In the genomic region with DNA sequence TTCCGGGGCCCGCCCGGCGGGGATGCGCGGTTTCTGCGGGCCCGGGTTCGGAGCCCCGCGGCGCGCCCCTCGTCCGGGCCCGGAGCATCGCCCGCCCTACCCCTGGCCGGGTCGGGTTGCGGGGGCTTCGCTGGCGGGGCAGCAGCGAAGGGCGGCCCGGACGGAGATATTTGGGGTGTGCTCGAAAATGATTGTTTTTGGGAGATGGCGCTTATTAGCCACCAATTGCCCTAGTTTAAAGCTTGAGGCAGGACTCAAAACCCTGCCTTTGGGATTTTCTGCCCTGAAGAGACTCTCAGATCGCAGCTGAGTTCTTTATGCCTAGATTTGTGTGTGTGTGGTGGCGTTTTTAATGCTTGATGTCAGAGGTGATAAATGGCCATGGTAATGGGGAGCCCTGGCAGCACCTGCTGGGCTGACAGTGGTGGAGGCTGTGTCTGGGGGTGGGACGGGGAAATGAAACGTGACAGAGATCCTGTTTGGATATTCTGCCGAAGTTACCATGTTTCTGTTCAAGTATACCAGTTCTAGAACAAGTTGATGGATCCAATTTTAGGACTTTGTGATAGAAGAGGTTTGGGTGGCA, we compare ENCODE assay signal across 8 cellular contexts. TPM values are rescaled to one million over a fixed set of nuclear protein-coding genes. Genes with fewer than 3 reads are reported as not detected.
DNase-seq lines count a peak whose midpoint lies in the region; TF ChIP-seq lines count a peak whose summit lies in the region.

No MANE protein-coding gene starts in this region.

- H3F3A ChIP-seq in smooth muscle cell (ENCODE audit: low read depth), result peaks cover 14% of the 10 kb centered on the region

- DNase-seq in activated naive CD4-positive, alpha-beta T cell treated with Interleukin-2 at 50 U/mL for 16 hours, result peak; percentile 28
- no peak for DNase-seq in activated naive CD4-positive, alpha-beta T cell (lab: John Stamatoyannopoulos, UW)
- peak; percentile 36 for DNase-seq in LHCN-M2 (ENCODE audit: low read depth)
- DNase-seq in activated naive CD4-positive, alpha-beta T cell treated with anti-CD3 and anti-CD28 coated beads, Interleukin-2, amount 10 ng/mL, durations not matched to agents 7 days and 5 days, result peak; percentile 54
- DNase-seq in iPS DF 6.9 (ENCODE audit: low read depth, low spot score), result no peak
- no peak for DNase-seq in smooth muscle cell (lab: John Stamatoyannopoulos, UW; ENCODE audit: unreplicated experiment)
- DNase-seq in MV-4-11 (lab: John Stamatoyannopoulos, UW), result no peak
- DNase-seq in ecto neural progenitor cell (ENCODE audit: low spot score), result no peak

- H3K4me1 Mint-ChIP-seq in activated naive CD4-positive, alpha-beta T cell treated with anti-CD3 and anti-CD28 coated beads, Interleukin-2, amount 10 ng/mL, durations not matched to agents 7 days and 5 days, result peaks cover 30% of the 10 kb centered on the region

- H3K27ac ChIP-seq in iPS DF 6.9 (ENCODE audit: low read length), result no peak overlapping the region
- H3K27ac ChIP-seq in smooth muscle cell (ENCODE audit: low read depth), result no peak overlapping the region

- TF ChIP-seq CTCF in smooth muscle cell (IDR thresholded peaks at IDR 0.05; ENCODE audit: borderline replicate concordance, insufficient read depth, poor library complexity, severe bottlenecking), result no peak

- peaks cover 28% of the 10 kb centered on the region for H3K79me2 ChIP-seq in smooth muscle cell (ENCODE audit: low read depth)

- H3K36me3 Mint-ChIP-seq in activated naive CD4-positive, alpha-beta T cell treated with anti-CD3 and anti-CD28 coated beads, Interleukin-2, amount 10 ng/mL, durations not matched to agents 7 days and 5 days, result peaks cover 3% of the 10 kb centered on the region

- H3K27ac Mint-ChIP-seq in activated naive CD4-positive, alpha-beta T cell treated with anti-CD3 and anti-CD28 coated beads, Interleukin-2, amount 10 ng/mL, durations not matched to agents 7 days and 5 days, result peak overlapping the region; percentile 73

- peaks cover 40% of the 10 kb centered on the region for H4K20me1 ChIP-seq in smooth muscle cell (ENCODE audit: low read depth)

- H3K9me3 ChIP-seq in iPS DF 6.9 (ENCODE audit: control insufficient read depth, insufficient read depth, low read length) (no peaks in the 10 kb centered on the region), smooth muscle cell (replicated peaks; ENCODE audit: low read depth) (no peaks in the 10 kb centered on the region)

- H3K36me3 ChIP-seq in iPS DF 6.9 (ENCODE audit: control insufficient read depth, insufficient read depth, low read length), result no peaks in the 10 kb centered on the region
- no peaks in the 10 kb centered on the region for H3K36me3 ChIP-seq in smooth muscle cell (ENCODE audit: low read depth)

- H3K4me3 ChIP-seq in iPS DF 6.9 (ENCODE audit: low read length) (peak overlapping the region; percentile 89), smooth muscle cell (peak overlapping the region; percentile 87)

- H3K4me2 ChIP-seq in smooth muscle cell, result peak overlapping the region; percentile 100

- WGBS in iPS DF 6.9 (ENCODE audit: insufficient coverage, insufficient read length), result no CpG with 5 or more reads among the region's 34 CpGs
- WGBS in smooth muscle cell (ENCODE audit: low lambda C conversion rate), result 3% methylated on average over 29 of the region's 34 CpGs

- CTCF ChIA-PET in activated naive CD4-positive, alpha-beta T cell treated with anti-CD3 and anti-CD28 coated beads, Interleukin-2, amount 10 ng/mL, durations not matched to agents 7 days and 5 days (lab: Charles Lee), result interaction anchor here (0.6 to 5.5 kb wide), 10 partner anchors 7 to 255 kb away, joined by 3 to 36 read pairs (median 6); a partner anchor contains a TSS

- peaks cover 14% of the 10 kb centered on the region for H3K4me1 ChIP-seq in iPS DF 6.9 (ENCODE audit: control insufficient read depth, insufficient read depth, low read length)
- peaks cover 46% of the 10 kb centered on the region for H3K4me1 ChIP-seq in smooth muscle cell (ENCODE audit: low read depth)

- peak overlapping the region; percentile 73 for H3K9ac ChIP-seq in smooth muscle cell (ENCODE audit: low read depth)

- H3K4me3 Mint-ChIP-seq in activated naive CD4-positive, alpha-beta T cell treated with anti-CD3 and anti-CD28 coated beads, Interleukin-2, amount 10 ng/mL, durations not matched to agents 7 days and 5 days, result peak overlapping the region; percentile 82

- peak overlapping the region; percentile 67 for H2AFZ ChIP-seq in smooth muscle cell (ENCODE audit: low read depth)

- H3K27me3 Mint-ChIP-seq in activated naive CD4-positive, alpha-beta T cell treated with anti-CD3 and anti-CD28 coated beads, Interleukin-2, amount 10 ng/mL, durations not matched to agents 7 days and 5 days, result peaks cover 37% of the 10 kb centered on the region

- H3K9me3 Mint-ChIP-seq in activated naive CD4-positive, alpha-beta T cell treated with anti-CD3 and anti-CD28 coated beads, Interleukin-2, amount 10 ng/mL, durations not matched to agents 7 days and 5 days, result no peaks in the 10 kb centered on the region

- H3K27me3 ChIP-seq in iPS DF 6.9 (ENCODE audit: control insufficient read depth, insufficient read depth, low read length) (no peaks in the 10 kb centered on the region), smooth muscle cell (ENCODE audit: low read depth) (no peaks in the 10 kb centered on the region)

RNA-seq across cellular contexts. Expression of a gene that starts 0.6 kb away (rescaled TPM):
- total RNA-seq in LHCN-M2 (2014; rRNA removed), result 7.1 and 10.7 TPM in 2 replicates
- 3.7 TPM for polyA plus RNA-seq in LHCN-M2 (2012)
- total RNA-seq in smooth muscle cell, result 21.4 and 29.3 TPM in 2 replicates
- 18.5 and 20.9 TPM in 2 replicates for polyA plus RNA-seq in smooth muscle cell

RNA-seq across cellular contexts. Expression of a gene that starts 44.5 kb away (rescaled TPM):
- total RNA-seq in LHCN-M2 (2014; rRNA removed), result 2.4 and 2.7 TPM in 2 replicates
- 0.50 TPM for polyA plus RNA-seq in LHCN-M2 (2012)
- 4.6 and 8.5 TPM in 2 replicates for total RNA-seq in smooth muscle cell
- 7.5 and 13.2 TPM in 2 replicates for polyA plus RNA-seq in smooth muscle cell

RNA-seq across cellular contexts. Expression of a gene that starts 58.8 kb away (rescaled TPM):
- 111 and 150 TPM in 2 replicates for total RNA-seq in LHCN-M2 (2014; rRNA removed)
- polyA plus RNA-seq in LHCN-M2 (2012), result 95.0 TPM
- total RNA-seq in smooth muscle cell, result 123 and 134 TPM in 2 replicates
- 122 and 128 TPM in 2 replicates for polyA plus RNA-seq in smooth muscle cell

Comparison
In these comparisons a context has a peak if more than half of its experiments do, and no peak if none do; other contexts are left out.
1. DNase-seq: peak in activated naive CD4-positive, alpha-beta T cell treated with Interleukin-2 at 50 U/mL for 16 hours (single experiment), LHCN-M2 (single experiment) and activated naive CD4-positive, alpha-beta T cell treated with anti-CD3 and anti-CD28 coated beads, Interleukin-2, amount 10 ng/mL, durations not matched to agents 7 days and 5 days (single experiment); none in activated naive CD4-positive, alpha-beta T cell (0 of 4), iPS DF 6.9 (single experiment), smooth muscle cell (single experiment), MV-4-11 (single experiment) and ecto neural progenitor cell (single experiment).